In genomic region chr2:191740016-191740419, GRCh38 we compare ENCODE assay signal across 8 cellular contexts.
DNase-seq lines count a peak whose midpoint lies in the region; ATAC-seq and TF ChIP-seq lines count a peak whose summit lies in the region.

No MANE protein-coding gene starts in this region.

- H3K9me2 ChIP-seq in GM23338 (ENCODE audit: insufficient read depth) = peaks cover 12% of the 10 kb centered on the region; the same call in 1 of the 2 replicates

- H2AFZ ChIP-seq in mesenchymal stem cell (ENCODE audit: low read depth, low read length) = no peak overlapping the region
- H2AFZ ChIP-seq in smooth muscle cell (ENCODE audit: low read depth) = no peak overlapping the region
- no peak overlapping the region for H2AFZ ChIP-seq in GM23338

- H3K18ac ChIP-seq in mesenchymal stem cell (ENCODE audit: low read depth in 1 of 2, low read length in 2 of 2) = no peak overlapping the region

- no peak overlapping the region for H3K23ac ChIP-seq in mesenchymal stem cell (ENCODE audit: low read length in 2 of 2)

- H3K27me3 ChIP-seq in mesenchymal stem cell (ENCODE audit: control insufficient read depth in 1 of 2, insufficient read depth in 1 of 2, low read length in 2 of 2) (no peaks in the 10 kb centered on the region), smooth muscle cell (ENCODE audit: low read depth) (no peaks in the 10 kb centered on the region), GM23338 (ENCODE audit: insufficient read depth) (no peaks in the 10 kb centered on the region)

- H3K4me3 ChIP-seq in mesenchymal stem cell (ENCODE audit: insufficient read depth in 1 of 2, low read depth in 1 of 2, low read length in 2 of 2) (no peak overlapping the region), smooth muscle cell (no peak overlapping the region), GM23338 (no peak overlapping the region)

- no peaks in the 10 kb centered on the region for H3K79me2 ChIP-seq in smooth muscle cell (ENCODE audit: low read depth)
- H3K79me2 ChIP-seq in GM23338 (replicated peaks; ENCODE audit: insufficient read depth) = no peaks in the 10 kb centered on the region

- peak; percentile 6 for DNase-seq in mesenchymal stem cell
- no peak for DNase-seq in smooth muscle cell (lab: John Stamatoyannopoulos, UW; ENCODE audit: unreplicated experiment)
- no peak for DNase-seq in foreskin melanocyte
- no peak for DNase-seq in progenitor cell of endocrine pancreas (ENCODE audit: low spot score, unreplicated experiment)
- no peak for DNase-seq in GM23338 (ENCODE audit: low spot score)

- peak overlapping the region; percentile 14 for H3K4me3 Mint-ChIP-seq in T-helper 1 cell treated with Interleukin-12 subunit alpha and Interleukin-12 subunit beta and Interleukin-4 antibody, amounts not matched to agents 30 μg/mL and 1 μg/mL, for 36 hours
- H3K4me3 Mint-ChIP-seq in progenitor cell of endocrine pancreas (ENCODE audit: low read depth) = no peak overlapping the region
- no peak overlapping the region for H3K4me3 Mint-ChIP-seq in GM23338

- H3K36me3 Mint-ChIP-seq in T-helper 1 cell treated with Interleukin-12 subunit alpha and Interleukin-12 subunit beta and Interleukin-4 antibody, amounts not matched to agents 30 μg/mL and 1 μg/mL, for 36 hours (ENCODE audit: low read depth) = no peaks in the 10 kb centered on the region
- H3K36me3 Mint-ChIP-seq in progenitor cell of endocrine pancreas (ENCODE audit: insufficient read depth) = no peaks in the 10 kb centered on the region
- peaks cover 9% of the 10 kb centered on the region for H3K36me3 Mint-ChIP-seq in GM23338 (ENCODE audit: low read depth)

- H2AK5ac ChIP-seq in mesenchymal stem cell (ENCODE audit: low read length, severe bottlenecking) = no peak overlapping the region

- no peaks in the 10 kb centered on the region for H4K20me1 ChIP-seq in smooth muscle cell (ENCODE audit: low read depth)
- H4K20me1 ChIP-seq in GM23338 (replicated peaks; ENCODE audit: insufficient read depth) = no peaks in the 10 kb centered on the region

- H3K27ac ChIP-seq in mesenchymal stem cell (ENCODE audit: low read length, poor library complexity, severe bottlenecking) = no peak overlapping the region
- no peak overlapping the region for H3K27ac ChIP-seq in smooth muscle cell (ENCODE audit: low read depth)
- H3K27ac ChIP-seq in GM23338 (ENCODE audit: low read depth) = no peak overlapping the region

- no peaks in the 10 kb centered on the region for H3K9me3 Mint-ChIP-seq in T-helper 1 cell treated with Interleukin-12 subunit alpha and Interleukin-12 subunit beta and Interleukin-4 antibody, amounts not matched to agents 30 μg/mL and 1 μg/mL, for 36 hours
- H3K9me3 Mint-ChIP-seq in progenitor cell of endocrine pancreas (ENCODE audit: low read depth) (peaks cover 4% of the 10 kb centered on the region), GM23338 (peaks cover 12% of the 10 kb centered on the region)

- no peak overlapping the region for H3K14ac ChIP-seq in mesenchymal stem cell (ENCODE audit: low read length in 2 of 2)

- no peak overlapping the region for H2BK12ac ChIP-seq in mesenchymal stem cell (ENCODE audit: low read length in 2 of 2)

- H3K4me2 ChIP-seq in mesenchymal stem cell (ENCODE audit: low read length, poor library complexity, severe bottlenecking) = no peak overlapping the region
- no peak overlapping the region for H3K4me2 ChIP-seq in smooth muscle cell
- no peak overlapping the region for H3K4me2 ChIP-seq in GM23338

- H3K4me1 Mint-ChIP-seq in T-helper 1 cell treated with Interleukin-12 subunit alpha and Interleukin-12 subunit beta and Interleukin-4 antibody, amounts not matched to agents 30 μg/mL and 1 μg/mL, for 36 hours (ENCODE audit: low read depth) = peaks cover 14% of the 10 kb centered on the region
- H3K4me1 Mint-ChIP-seq in progenitor cell of endocrine pancreas (ENCODE audit: low read depth) (peaks cover 2% of the 10 kb centered on the region), GM23338 (no peaks in the 10 kb centered on the region; the same call in 2 of the 3 replicates)

- H3F3A ChIP-seq in smooth muscle cell (ENCODE audit: low read depth) (no peaks in the 10 kb centered on the region), GM23338 (replicated peaks; ENCODE audit: low read depth) (no peaks in the 10 kb centered on the region)

- H2BK5ac ChIP-seq in mesenchymal stem cell (ENCODE audit: low read depth, low read length, poor library complexity, severe bottlenecking) = no peak overlapping the region

- H3K36me3 ChIP-seq in mesenchymal stem cell (ENCODE audit: control insufficient read depth in 1 of 2, insufficient read depth in 2 of 2, low read depth in 1 of 2, low read length in 2 of 2) = no peaks in the 10 kb centered on the region
- H3K36me3 ChIP-seq in smooth muscle cell (ENCODE audit: low read depth) = no peaks in the 10 kb centered on the region
- H3K36me3 ChIP-seq in GM23338 (ENCODE audit: insufficient read depth) = no peaks in the 10 kb centered on the region

- no peak overlapping the region for H3K4ac ChIP-seq in mesenchymal stem cell (ENCODE audit: low read depth in 1 of 2, low read length in 2 of 2)

- H3K9me3 ChIP-seq in mesenchymal stem cell (ENCODE audit: control insufficient read depth, low read length) = no peaks in the 10 kb centered on the region
- no peaks in the 10 kb centered on the region for H3K9me3 ChIP-seq in smooth muscle cell (replicated peaks; ENCODE audit: low read depth)

- no peaks in the 10 kb centered on the region for H3K4me1 ChIP-seq in mesenchymal stem cell (ENCODE audit: control insufficient read depth, insufficient read depth, low read depth, low read length)
- H3K4me1 ChIP-seq in smooth muscle cell (ENCODE audit: low read depth) = no peaks in the 10 kb centered on the region
- H3K4me1 ChIP-seq in GM23338 (ENCODE audit: insufficient read depth) = no peaks in the 10 kb centered on the region

- ATAC-seq in GM18907 (IDR thresholded peaks at IDR 0.05; ENCODE audit: unreplicated experiment) (peak; percentile 97), HG02798 (IDR thresholded peaks at IDR 0.05; ENCODE audit: poor library complexity, unreplicated experiment) (peak; percentile 92), GM23338 (no peak)

- peak overlapping the region; percentile 59 for H3K27ac Mint-ChIP-seq in T-helper 1 cell treated with Interleukin-12 subunit alpha and Interleukin-12 subunit beta and Interleukin-4 antibody, amounts not matched to agents 30 μg/mL and 1 μg/mL, for 36 hours
- H3K27ac Mint-ChIP-seq in progenitor cell of endocrine pancreas = no peak overlapping the region
- H3K27ac Mint-ChIP-seq in GM23338 = no peak overlapping the region

- no peaks in the 10 kb centered on the region for H3K79me1 ChIP-seq in mesenchymal stem cell (replicated peaks; ENCODE audit: low read length, poor library complexity, severe bottlenecking)

- H3K9ac ChIP-seq in mesenchymal stem cell (ENCODE audit: low read length) (no peak overlapping the region), smooth muscle cell (ENCODE audit: low read depth) (no peak overlapping the region)

- no peak overlapping the region for H4K91ac ChIP-seq in mesenchymal stem cell (ENCODE audit: low read length)

- no peak overlapping the region for H4K8ac ChIP-seq in mesenchymal stem cell (ENCODE audit: low read length)

- H3K27me3 Mint-ChIP-seq in T-helper 1 cell treated with Interleukin-12 subunit alpha and Interleukin-12 subunit beta and Interleukin-4 antibody, amounts not matched to agents 30 μg/mL and 1 μg/mL, for 36 hours (ENCODE audit: low read depth) = peaks cover 37% of the 10 kb centered on the region
- no peaks in the 10 kb centered on the region for H3K27me3 Mint-ChIP-seq in progenitor cell of endocrine pancreas
- H3K27me3 Mint-ChIP-seq in GM23338 (ENCODE audit: insufficient read depth, low read depth, poor library complexity) = no peaks in the 10 kb centered on the region

- no peak overlapping the region for H2BK120ac ChIP-seq in mesenchymal stem cell (ENCODE audit: low read depth, low read length)

- TF ChIP-seq CTCF in smooth muscle cell (IDR thresholded peaks at IDR 0.05; ENCODE audit: borderline replicate concordance, insufficient read depth, poor library complexity, severe bottlenecking) = no peak
- no peak for TF ChIP-seq CTCF in progenitor cell of endocrine pancreas (IDR thresholded peaks at IDR 0.05; ENCODE audit: unreplicated experiment)
- TF ChIP-seq CTCF in GM23338 (conservative IDR thresholded peaks at IDR 0.05; ENCODE audit: low read depth in 2 of 2) = no peak

- H2BK15ac ChIP-seq in mesenchymal stem cell (ENCODE audit: low read depth, poor library complexity, severe bottlenecking) = no peak overlapping the region

TF ChIP-seq in GM23338, 12 proteins besides CTCF, POLR2A, EP300 and RAD21 (continues in another document):
- TF ChIP-seq POLR2AphosphoS5 (IDR thresholded peaks at IDR 0.05; ENCODE audit: low read depth) (no peak), ZNF331 (CRISPR knock-in tag; IDR thresholded peaks at IDR 0.05; ENCODE audit: low read depth) (no peak), JUNB (IDR thresholded peaks at IDR 0.05; ENCODE audit: unreplicated experiment) (no peak), CREB1 (CRISPR knock-in tag; IDR thresholded peaks at IDR 0.05; ENCODE audit: low read depth) (no peak), ZNF114 (CRISPR knock-in tag; IDR thresholded peaks at IDR 0.05) (no peak), EZH2 (IDR thresholded peaks at IDR 0.05; ENCODE audit: low read depth, unreplicated experiment) (no peak), EZH2phosphoT487 (IDR thresholded peaks at IDR 0.05; ENCODE audit: unreplicated experiment) (no peak)
- TF ChIP-seq, protein P1, sequence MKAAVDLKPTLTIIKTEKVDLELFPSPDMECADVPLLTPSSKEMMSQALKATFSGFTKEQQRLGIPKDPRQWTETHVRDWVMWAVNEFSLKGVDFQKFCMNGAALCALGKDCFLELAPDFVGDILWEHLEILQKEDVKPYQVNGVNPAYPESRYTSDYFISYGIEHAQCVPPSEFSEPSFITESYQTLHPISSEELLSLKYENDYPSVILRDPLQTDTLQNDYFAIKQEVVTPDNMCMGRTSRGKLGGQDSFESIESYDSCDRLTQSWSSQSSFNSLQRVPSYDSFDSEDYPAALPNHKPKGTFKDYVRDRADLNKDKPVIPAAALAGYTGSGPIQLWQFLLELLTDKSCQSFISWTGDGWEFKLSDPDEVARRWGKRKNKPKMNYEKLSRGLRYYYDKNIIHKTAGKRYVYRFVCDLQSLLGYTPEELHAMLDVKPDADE (IDR thresholded peaks at IDR 0.05) = no peak
